22 cellular contexts compared by ENCODE assay signal in genomic region chr5:178490935-178491632, GRCh38.
DNase-seq lines count a peak whose midpoint lies in the region; ATAC-seq and TF ChIP-seq lines count a peak whose summit lies in the region.
"Had no signal": no experiment of that assay in that cellular context is flagged by ENCODE, and none has a peak within 500 bp of the region (broad histone marks: within the 10 kb centered on the region; RNA-seq: fewer than 3 reads in every experiment).

No MANE protein-coding gene starts in this region.

- H3K4me1 ChIP-seq in HEK293 (ENCODE audit: control insufficient read depth, insufficient read depth, low read length) (no peaks in the 10 kb centered on the region), left lung (peaks cover 0 to 30% of the 10 kb centered on the region in 2 donors), upper lobe of right lung (peaks cover 3% of the 10 kb centered on the region)

- POLR2A ChIA-PET in HEK293 (lab: Yijun Ruan, JAX): interaction anchor here (0.7 kb wide), 1 partner anchor 39 kb away, joined by 3 read pairs; no protein-coding TSS in a partner anchor

- DNase-seq in SIG-M5 (lab: John Stamatoyannopoulos, UW) (peak; percentile 63), left lung (no peak), upper lobe of right lung (no peak)
- no peak for DNase-seq in activated CD4-positive, alpha-beta T cell treated with anti-CD3 and anti-CD28 coated beads for 4 hours
- DNase-seq in activated effector memory CD4-positive, alpha-beta T cell treated with anti-CD3 and anti-CD28 coated beads, Interleukin-2, amount 50 U/mL, for 16 hours: no peak
- DNase-seq: CD4-positive, alpha-beta memory T cell; COR-L47; DMS53; H9; HFFc6; NCI-H1092 treated with DMSO at 0.1 percent for 48 hours; NCI-H1436 treated with DMSO at 0.1 percent for 48 hours; NCI-H187 treated with DMSO at 0.1 percent for 48 hours; NCI-H2171 treated with DMSO at 0.1 percent for 48 hours; NCI-H524; NCI-H748 treated with DMSO at 0.1 percent for 48 hours; Right ventricle myocardium superior; RPMI8226 had no signal

- H3K9me3 ChIP-seq in HEK293 (ENCODE audit: control insufficient read depth, insufficient read depth, low read depth, low read length) (no peaks in the 10 kb centered on the region), left lung (no peaks in the 10 kb centered on the region), upper lobe of right lung (no peaks in the 10 kb centered on the region)

- no peak overlapping the region for H3K4me3 ChIP-seq in HEK293 (ENCODE audit: low read depth, low read length)
- no peak overlapping the region for H3K4me3 ChIP-seq in left lung
- H3K4me3 ChIP-seq in upper lobe of right lung: no peak overlapping the region
- H3K4me3 ChIP-seq: BLaER1, GM23338 had no signal

- H3K36me3 ChIP-seq in HEK293 (ENCODE audit: control insufficient read depth in 2 of 2, insufficient read depth in 1 of 2, low read length in 2 of 2) (no peaks in the 10 kb centered on the region), left lung (no peaks in the 10 kb centered on the region), upper lobe of right lung (no peaks in the 10 kb centered on the region)
- H3K36me3 ChIP-seq: BLaER1 had no signal

- intact Hi-C loops in left lung (cut with DNase I) (no loop called here), upper lobe of right lung (cut with DNase I) (no loop called here)

- CTCF ChIA-PET in HEK293 (lab: Yijun Ruan, JAX): interaction anchor here (1.2 kb wide), 1 partner anchor 29 kb away, joined by 3 read pairs; no protein-coding TSS in a partner anchor

- H3K27ac ChIP-seq in HEK293 (ENCODE audit: extremely low read depth, low read depth, low read length) (no peak overlapping the region), left lung (no peak overlapping the region), upper lobe of right lung (no peak overlapping the region)
- H3K27ac ChIP-seq: BLaER1 had no signal

- no peak for TF ChIP-seq CTCF in HEK293 (tag by site-specific recombination; IDR thresholded peaks at IDR 0.05)
- TF ChIP-seq CTCF in left lung (IDR thresholded peaks at IDR 0.05): no peak
- no peak for TF ChIP-seq CTCF in upper lobe of right lung (IDR thresholded peaks at IDR 0.05)

- ATAC-seq in left lung: peak; percentile 42
- ATAC-seq in upper lobe of right lung: peak; percentile 57
- ATAC-seq in HG02763 (IDR thresholded peaks at IDR 0.05; ENCODE audit: unreplicated experiment): no peak
- ATAC-seq: GM23338 had no signal

- H3K27me3 ChIP-seq in left lung (peaks cover 0 to 9% of the 10 kb centered on the region in 2 donors), upper lobe of right lung (no peaks in the 10 kb centered on the region)
- H3K27me3 ChIP-seq: BLaER1 had no signal

TF ChIP-seq in HEK293, 187 proteins besides CTCF, POLR2A, EP300 and RAD21:
- TF ChIP-seq ZNF596 (tag by site-specific recombination; IDR thresholded peaks at IDR 0.05) (peak; percentile 54), ZNF175 (tag by site-specific recombination; IDR thresholded peaks at IDR 0.05) (no peak)
